In the genomic region with DNA sequence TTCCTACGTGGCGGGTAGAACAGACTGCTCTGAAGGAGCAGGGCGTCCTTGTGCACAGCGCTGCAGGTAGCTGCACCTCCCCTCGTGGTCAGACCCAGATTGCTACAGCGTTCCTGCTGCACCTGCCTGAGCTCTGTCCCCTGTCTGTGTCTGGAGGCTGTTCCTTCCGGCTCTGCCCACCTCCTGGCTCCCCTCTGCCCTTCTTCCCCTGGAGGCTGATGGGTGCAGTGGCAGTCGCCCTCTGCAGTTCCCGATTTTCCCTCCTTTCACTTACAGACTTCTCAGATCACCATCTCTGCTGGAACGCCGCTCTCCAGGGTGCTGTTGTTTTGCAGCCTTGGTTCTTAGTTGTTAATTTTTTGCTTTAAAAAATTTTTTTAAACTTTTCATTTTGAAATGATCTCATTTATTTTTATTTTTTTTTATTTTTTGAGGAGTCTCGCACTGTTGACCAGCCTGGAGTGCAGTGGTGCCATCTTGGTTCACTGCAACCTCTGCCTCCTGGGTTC, we compare ENCODE assay signal across 1 cellular context.
TF ChIP-seq lines count a peak whose summit lies in the region.

No MANE protein-coding gene starts in this region.

TF ChIP-seq in GM23338, 12 proteins besides CTCF, POLR2A, EP300 and RAD21 (continued from another document):
- TF ChIP-seq, protein P1, sequence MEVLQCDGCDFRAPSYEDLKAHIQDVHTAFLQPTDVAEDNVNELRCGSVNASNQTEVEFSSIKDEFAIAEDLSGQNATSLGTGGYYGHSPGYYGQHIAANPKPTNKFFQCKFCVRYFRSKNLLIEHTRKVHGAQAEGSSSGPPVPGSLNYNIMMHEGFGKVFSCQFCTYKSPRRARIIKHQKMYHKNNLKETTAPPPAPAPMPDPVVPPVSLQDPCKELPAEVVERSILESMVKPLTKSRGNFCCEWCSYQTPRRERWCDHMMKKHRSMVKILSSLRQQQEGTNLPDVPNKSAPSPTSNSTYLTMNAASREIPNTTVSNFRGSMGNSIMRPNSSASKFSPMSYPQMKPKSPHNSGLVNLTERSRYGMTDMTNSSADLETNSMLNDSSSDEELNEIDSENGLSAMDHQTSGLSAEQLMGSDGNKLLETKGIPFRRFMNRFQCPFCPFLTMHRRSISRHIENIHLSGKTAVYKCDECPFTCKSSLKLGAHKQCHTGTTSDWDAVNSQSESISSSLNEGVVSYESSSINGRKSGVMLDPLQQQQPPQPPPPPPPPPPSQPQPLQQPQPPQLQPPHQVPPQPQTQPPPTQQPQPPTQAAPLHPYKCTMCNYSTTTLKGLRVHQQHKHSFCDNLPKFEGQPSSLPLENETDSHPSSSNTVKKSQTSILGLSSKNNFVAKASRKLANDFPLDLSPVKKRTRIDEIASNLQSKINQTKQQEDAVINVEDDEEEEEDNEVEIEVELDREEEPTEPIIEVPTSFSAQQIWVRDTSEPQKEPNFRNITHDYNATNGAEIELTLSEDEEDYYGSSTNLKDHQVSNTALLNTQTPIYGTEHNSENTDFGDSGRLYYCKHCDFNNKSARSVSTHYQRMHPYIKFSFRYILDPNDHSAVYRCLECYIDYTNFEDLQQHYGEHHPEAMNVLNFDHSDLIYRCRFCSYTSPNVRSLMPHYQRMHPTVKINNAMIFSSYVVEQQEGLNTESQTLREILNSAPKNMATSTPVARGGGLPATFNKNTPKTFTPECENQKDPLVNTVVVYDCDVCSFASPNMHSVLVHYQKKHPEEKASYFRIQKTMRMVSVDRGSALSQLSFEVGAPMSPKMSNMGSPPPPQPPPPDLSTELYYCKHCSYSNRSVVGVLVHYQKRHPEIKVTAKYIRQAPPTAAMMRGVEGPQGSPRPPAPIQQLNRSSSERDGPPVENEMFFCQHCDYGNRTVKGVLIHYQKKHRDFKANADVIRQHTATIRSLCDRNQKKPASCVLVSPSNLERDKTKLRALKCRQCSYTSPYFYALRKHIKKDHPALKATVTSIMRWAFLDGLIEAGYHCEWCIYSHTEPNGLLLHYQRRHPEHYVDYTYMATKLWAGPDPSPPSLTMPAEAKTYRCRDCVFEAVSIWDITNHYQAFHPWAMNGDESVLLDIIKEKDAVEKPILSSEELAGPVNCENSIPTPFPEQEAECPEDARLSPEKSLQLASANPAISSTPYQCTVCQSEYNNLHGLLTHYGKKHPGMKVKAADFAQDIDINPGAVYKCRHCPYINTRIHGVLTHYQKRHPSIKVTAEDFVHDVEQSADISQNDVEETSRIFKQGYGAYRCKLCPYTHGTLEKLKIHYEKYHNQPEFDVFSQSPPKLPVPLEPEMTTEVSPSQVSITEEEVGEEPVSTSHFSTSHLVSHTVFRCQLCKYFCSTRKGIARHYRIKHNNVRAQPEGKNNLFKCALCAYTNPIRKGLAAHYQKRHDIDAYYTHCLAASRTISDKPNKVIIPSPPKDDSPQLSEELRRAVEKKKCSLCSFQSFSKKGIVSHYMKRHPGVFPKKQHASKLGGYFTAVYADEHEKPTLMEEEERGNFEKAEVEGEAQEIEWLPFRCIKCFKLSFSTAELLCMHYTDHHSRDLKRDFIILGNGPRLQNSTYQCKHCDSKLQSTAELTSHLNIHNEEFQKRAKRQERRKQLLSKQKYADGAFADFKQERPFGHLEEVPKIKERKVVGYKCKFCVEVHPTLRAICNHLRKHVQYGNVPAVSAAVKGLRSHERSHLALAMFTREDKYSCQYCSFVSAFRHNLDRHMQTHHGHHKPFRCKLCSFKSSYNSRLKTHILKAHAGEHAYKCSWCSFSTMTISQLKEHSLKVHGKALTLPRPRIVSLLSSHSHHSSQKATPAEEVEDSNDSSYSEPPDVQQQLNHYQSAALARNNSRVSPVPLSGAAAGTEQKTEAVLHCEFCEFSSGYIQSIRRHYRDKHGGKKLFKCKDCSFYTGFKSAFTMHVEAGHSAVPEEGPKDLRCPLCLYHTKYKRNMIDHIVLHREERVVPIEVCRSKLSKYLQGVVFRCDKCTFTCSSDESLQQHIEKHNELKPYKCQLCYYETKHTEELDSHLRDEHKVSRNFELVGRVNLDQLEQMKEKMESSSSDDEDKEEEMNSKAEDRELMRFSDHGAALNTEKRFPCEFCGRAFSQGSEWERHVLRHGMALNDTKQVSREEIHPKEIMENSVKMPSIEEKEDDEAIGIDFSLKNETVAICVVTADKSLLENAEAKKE (CRISPR knock-in tag; IDR thresholded peaks at IDR 0.05), result no peak
- TF ChIP-seq, protein P2, sequence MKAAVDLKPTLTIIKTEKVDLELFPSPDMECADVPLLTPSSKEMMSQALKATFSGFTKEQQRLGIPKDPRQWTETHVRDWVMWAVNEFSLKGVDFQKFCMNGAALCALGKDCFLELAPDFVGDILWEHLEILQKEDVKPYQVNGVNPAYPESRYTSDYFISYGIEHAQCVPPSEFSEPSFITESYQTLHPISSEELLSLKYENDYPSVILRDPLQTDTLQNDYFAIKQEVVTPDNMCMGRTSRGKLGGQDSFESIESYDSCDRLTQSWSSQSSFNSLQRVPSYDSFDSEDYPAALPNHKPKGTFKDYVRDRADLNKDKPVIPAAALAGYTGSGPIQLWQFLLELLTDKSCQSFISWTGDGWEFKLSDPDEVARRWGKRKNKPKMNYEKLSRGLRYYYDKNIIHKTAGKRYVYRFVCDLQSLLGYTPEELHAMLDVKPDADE (IDR thresholded peaks at IDR 0.05), result no peak
